Comparison of ENCODE assay signal across 8 cellular contexts in genomic region chr9:85940832-85941616, GRCh38. TPM values are rescaled to one million over a fixed set of nuclear protein-coding genes. Genes with fewer than 3 reads are reported as not detected.
DNase-seq lines count a peak whose midpoint lies in the region; ATAC-seq and TF ChIP-seq lines count a peak whose summit lies in the region.

Gene NAA35, plus strand, starts transcription at chr9:85941146. Its CDS starts 1,014 bp downstream, at chr9:85942160.

- POLR2A ChIA-PET in A673 (lab: Charles Lee; ENCODE audit: low non-redundant PET), result interaction anchor here (0.6 to 0.7 kb wide), 2 partner anchors 19 to 72 kb away, joined by 5 read pairs; no protein-coding TSS in a partner anchor

- H3K9ac ChIP-seq in iPS-18a (ENCODE audit: low read length) (peak within 1 kb of the TSS; percentile 86), skeletal muscle tissue (ENCODE audit: low read depth in 1 of 3, low read length in 3 of 3) (peak within 1 kb of the TSS; percentile 83 to 95 (median 89))

- CTCF ChIA-PET in A673 (lab: Charles Lee), result no interaction called here

- TF ChIP-seq CTCF in A673 (conservative IDR thresholded peaks at IDR 0.05; ENCODE audit: low read depth, low read length), result no peak
- no peak for TF ChIP-seq CTCF in VCaP (conservative IDR thresholded peaks at IDR 0.05)
- no peak for TF ChIP-seq CTCF in breast epithelium (IDR thresholded peaks at IDR 0.05)

- no peak for TF ChIP-seq POLR2A in breast epithelium (IDR thresholded peaks at IDR 0.05)

- no peaks in the 10 kb centered on the region for H3K27me3 ChIP-seq in A673 (replicated peaks; ENCODE audit: insufficient read depth, low read depth, low read length, poor library complexity)
- no peaks in the 10 kb centered on the region for H3K27me3 ChIP-seq in breast epithelium
- H3K27me3 ChIP-seq in iPS-18a (ENCODE audit: control insufficient read depth, insufficient read depth, low read length), result no peaks in the 10 kb centered on the region
- no peaks in the 10 kb centered on the region for H3K27me3 ChIP-seq in skeletal muscle tissue (ENCODE audit: control insufficient read depth in 3 of 3, insufficient read depth in 3 of 3, low read length in 3 of 3)

- intact Hi-C loops in A673 (cut with micrococcal nuclease; ENCODE audit: unreplicated experiment) (no loop called here), breast epithelium (cut with DNase I; ENCODE audit: low total_unique reads) (no loop called here)

- peak within 1 kb of the TSS; percentile 92 for H3K4me3 ChIP-seq in A673 (ENCODE audit: low read depth, low read length, poor library complexity, severe bottlenecking)
- peak within 1 kb of the TSS; percentile 96 to 97 (median 97) for H3K4me3 ChIP-seq in breast epithelium
- H3K4me3 ChIP-seq in iPS-18a (ENCODE audit: low read length), result peak within 1 kb of the TSS; percentile 89
- peak within 1 kb of the TSS; percentile 80 to 98 (median 87) for H3K4me3 ChIP-seq in skeletal muscle tissue (ENCODE audit: low read length in 3 of 3)

- ATAC-seq in GM18868 (IDR thresholded peaks at IDR 0.05; ENCODE audit: unreplicated experiment) (peak; percentile 91), HG03135 (IDR thresholded peaks at IDR 0.05; ENCODE audit: unreplicated experiment) (peak; percentile 90)

- H3K9me3 ChIP-seq in A673 (ENCODE audit: low read depth, low read length, poor library complexity, severe bottlenecking) (peaks cover 7% of the 10 kb centered on the region), breast epithelium (no peaks in the 10 kb centered on the region), iPS-18a (ENCODE audit: control insufficient read depth, low read depth, low read length) (no peaks in the 10 kb centered on the region), skeletal muscle tissue (ENCODE audit: control insufficient read depth in 3 of 3, low read length in 3 of 3) (no peaks in the 10 kb centered on the region)

- DNase-seq in A673 (ENCODE audit: low spot score), result peak; percentile 98
- DNase-seq in NCI-H2196 treated with DMSO at 0.1 percent for 48 hours (lab: John Stamatoyannopoulos, UW; ENCODE audit: unreplicated experiment), result peak; percentile 96
- DNase-seq in breast epithelium (ENCODE audit: low spot score in 2 of 2), result peak; percentile 97 to 98

- peaks cover 6% of the 10 kb centered on the region for H3K4me1 ChIP-seq in A673 (ENCODE audit: insufficient read depth, low read length, poor library complexity, severe bottlenecking)
- no peaks in the 10 kb centered on the region for H3K4me1 ChIP-seq in breast epithelium
- H3K4me1 ChIP-seq in iPS-18a (ENCODE audit: control insufficient read depth, low read depth, low read length), result peaks cover 4% of the 10 kb centered on the region
- peaks cover 11 to 23% (median 22%) of the 10 kb centered on the region in 3 donors for H3K4me1 ChIP-seq in skeletal muscle tissue (ENCODE audit: control insufficient read depth in 3 of 3, insufficient read depth in 3 of 3, low read length in 3 of 3)

- H3K36me3 ChIP-seq in A673 (ENCODE audit: insufficient read depth, low read length, poor library complexity, severe bottlenecking) (peaks cover 21% of the 10 kb centered on the region), breast epithelium (no peaks in the 10 kb centered on the region), iPS-18a (ENCODE audit: control insufficient read depth, low read depth, low read length) (peaks cover 24% of the 10 kb centered on the region), skeletal muscle tissue (ENCODE audit: control insufficient read depth in 3 of 3, insufficient read depth in 3 of 3, low read length in 3 of 3) (peaks cover 0 to 17% (median 4%) of the 10 kb centered on the region in 3 donors)

- H3K27ac ChIP-seq in A673 (ENCODE audit: low read depth, low read length, poor library complexity, severe bottlenecking), result peak within 1 kb of the TSS; percentile 91
- peak within 1 kb of the TSS; percentile 96 for H3K27ac ChIP-seq in VCaP
- peak within 1 kb of the TSS; percentile 97 to 98 for H3K27ac ChIP-seq in breast epithelium
- peak within 1 kb of the TSS; percentile 71 for H3K27ac ChIP-seq in iPS-18a (ENCODE audit: low read length)
- peak within 1 kb of the TSS; percentile 90 for H3K27ac ChIP-seq in skeletal muscle tissue (ENCODE audit: low read depth, low read length)

- no TSS peak for BruUV-seq in A673 (replicated peaks; lab: Mats Ljungman, UMichigan)

RNA-seq across cellular contexts. Expression of gene NAA35, which starts in this region (rescaled TPM):
- 28.4 TPM in 2 replicates for total RNA-seq in A673 (2021)
- 10 to 100 TPM; 14.2 to 30.4 (median 21.0) TPM for total RNA-seq in breast epithelium
- 20.9 TPM for total RNA-seq in skeletal muscle tissue

Comparison
In these comparisons a context has a peak if more than half of its experiments do, and no peak if none do; other contexts are left out.
1. Peak in every context shown above with its lines: DNase-seq, ATAC-seq, H3K4me3 ChIP-seq and H3K27ac ChIP-seq.